13 cellular contexts compared by ENCODE assay signal in genomic region chr4:142656178-142656577, GRCh38.
DNase-seq lines count a peak whose midpoint lies in the region; ATAC-seq and TF ChIP-seq lines count a peak whose summit lies in the region.
"Had no signal": no experiment of that assay in that cellular context is flagged by ENCODE, and none has a peak within 500 bp of the region (broad histone marks: within the 10 kb centered on the region; RNA-seq: fewer than 3 reads in every experiment).

No MANE protein-coding gene starts in this region.

- no peak for TF ChIP-seq CTCF in OCI-LY7 (conservative IDR thresholded peaks at IDR 0.05; ENCODE audit: low read length)
- no peak for TF ChIP-seq CTCF in epithelial cell of esophagus (IDR thresholded peaks at IDR 0.05; ENCODE audit: insufficient read depth, low read depth, low read length, missing control alignments)

- CTCF ChIA-PET in OCI-LY7 (lab: Charles Lee; ENCODE audit: unreplicated experiment), result no interaction called here

- no peak overlapping the region for H2AFZ ChIP-seq in OCI-LY7 (ENCODE audit: low read length)

- intact Hi-C loops in OCI-LY7 (cut with micrococcal nuclease; ENCODE audit: unreplicated experiment), result no loop called here

- H3K9me2 ChIP-seq in OCI-LY7 (ENCODE audit: insufficient read depth, low read length), result no peaks in the 10 kb centered on the region

- no peaks in the 10 kb centered on the region for H3K36me3 ChIP-seq in OCI-LY7 (ENCODE audit: insufficient read depth, low read length)
- H3K36me3 ChIP-seq: esophagus muscularis mucosa had no signal

- DNase-seq in NCI-H1417 (lab: John Stamatoyannopoulos, UW) (peak in 2 of 3 experiments; percentile 6 to 13), NCI-H1417 treated with DMSO at 0.1 percent for 48 hours (lab: John Stamatoyannopoulos, UW) (no peak), OCI-LY7 (ENCODE audit: low spot score) (peak; percentile 30), epithelial cell of esophagus (ENCODE audit: low read depth) (peak; percentile 20), D341Med (ENCODE audit: low spot score) (no peak)
- peak; percentile 36 for DNase-seq in stimulated activated CD4-positive, alpha-beta T cell treated with anti-CD3 and anti-CD28 coated beads, Interleukin-15, amount 100 ng/mL, for 24 hours
- DNase-seq: amygdala, GDM1, H7 had no signal

- no peaks in the 10 kb centered on the region for H3K4me1 ChIP-seq in OCI-LY7 (ENCODE audit: insufficient read depth, low read length, poor library complexity, severe bottlenecking)
- H3K4me1 ChIP-seq: esophagus muscularis mucosa had no signal

- peaks cover 35% of the 10 kb centered on the region for H3K9me3 ChIP-seq in OCI-LY7 (ENCODE audit: low read length)

- no peaks in the 10 kb centered on the region for H3K79me2 ChIP-seq in OCI-LY7 (ENCODE audit: insufficient read depth, low read depth, low read length)

- ATAC-seq in GM21825 (IDR thresholded peaks at IDR 0.05; ENCODE audit: unreplicated experiment) (no peak), GM21528 (IDR thresholded peaks at IDR 0.05; ENCODE audit: low FRiP score, unreplicated experiment) (no peak)
- ATAC-seq: left lobe of liver had no signal

- no peak overlapping the region for H3K4me2 ChIP-seq in OCI-LY7 (ENCODE audit: low read length)

- POLR2A ChIA-PET in OCI-LY7 (lab: Charles Lee), result no interaction called here

- H4K20me1 ChIP-seq in OCI-LY7 (ENCODE audit: insufficient read depth, low read length), result no peaks in the 10 kb centered on the region

- H3K27ac ChIP-seq in OCI-LY7 (ENCODE audit: low read depth, low read length, poor library complexity, severe bottlenecking), result no peak overlapping the region
- H3K27ac ChIP-seq: esophagus muscularis mucosa had no signal

- H3K4me3 ChIP-seq in OCI-LY7 (ENCODE audit: low read depth, low read length, poor library complexity, severe bottlenecking), result no peak overlapping the region
- no peak overlapping the region for H3K4me3 ChIP-seq in epithelial cell of esophagus (ENCODE audit: low read length)
- H3K4me3 ChIP-seq: esophagus muscularis mucosa had no signal

- no TSS peak for BruUV-seq in OCI-LY7 (replicated peaks; lab: Mats Ljungman, UMichigan)

Comparison
In these comparisons a context has a peak if more than half of its experiments do, and no peak if none do; other contexts are left out.
1. DNase-seq: peak in NCI-H1417 (2 of 3), OCI-LY7 (single experiment), epithelial cell of esophagus (single experiment) and stimulated activated CD4-positive, alpha-beta T cell treated with anti-CD3 and anti-CD28 coated beads, Interleukin-15, amount 100 ng/mL, for 24 hours (single experiment); none in NCI-H1417 treated with DMSO at 0.1 percent for 48 hours (single experiment) and D341Med (single experiment).